18 cellular contexts compared by ENCODE assay signal in the genomic region with DNA sequence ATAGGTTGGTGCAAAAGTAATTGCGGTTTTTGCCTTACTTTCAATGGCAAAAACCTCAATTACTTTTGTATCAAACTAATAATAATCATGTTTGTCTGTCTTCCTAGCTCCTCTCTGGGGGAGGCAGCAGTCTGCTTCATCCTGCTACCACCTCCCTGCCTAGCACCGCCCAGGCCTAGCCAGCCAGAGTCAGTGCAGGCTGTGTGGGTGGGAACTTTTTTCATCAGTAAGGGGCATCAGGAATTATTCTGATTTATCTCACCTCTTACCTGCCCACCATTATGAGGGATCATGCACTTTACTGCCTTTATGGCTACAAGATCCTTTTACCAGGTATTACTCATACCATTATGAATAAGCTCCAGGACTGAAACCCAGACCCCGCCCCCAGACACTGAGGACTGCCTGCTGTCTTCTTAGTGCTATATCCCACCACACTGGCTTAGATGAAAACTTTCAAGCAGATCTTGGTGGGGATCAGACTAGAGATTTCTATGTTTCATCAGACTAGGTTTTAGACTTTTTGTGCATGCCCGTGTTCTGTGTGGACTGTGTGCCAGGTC.
A peak's percentile ranks its signal among the peaks of the same experiment; 100 is the strongest.
DNase-seq lines count a peak whose midpoint lies in the region; ATAC-seq, FAIRE-seq and TF ChIP-seq lines count a peak whose summit lies in the region.
"Had no signal": no experiment of that assay in that cellular context is flagged by ENCODE, and none has a peak within 500 bp of the region (broad histone marks: within the 10 kb centered on the region; RNA-seq: fewer than 3 reads in every experiment).

No MANE protein-coding gene starts in this region.

- H4K91ac ChIP-seq in trophoblast cell (ENCODE audit: low read depth, low read length): peak overlapping the region; percentile 55

- H3K4ac ChIP-seq in trophoblast cell (ENCODE audit: low read depth, low read length): no peak overlapping the region

- peaks cover 3% of the 10 kb centered on the region for H3K79me2 ChIP-seq in trophoblast cell (ENCODE audit: control insufficient read depth, insufficient read depth, low read length, poor library complexity)

- no peak overlapping the region for H3K9ac ChIP-seq in trophoblast cell (ENCODE audit: low read length)

- no peak for ATAC-seq in GM19035 (IDR thresholded peaks at IDR 0.05; ENCODE audit: unreplicated experiment)

- no peak overlapping the region for H4K12ac ChIP-seq in trophoblast cell (ENCODE audit: low read depth, low read length)

- H3K18ac ChIP-seq in trophoblast cell (ENCODE audit: low read length): peak overlapping the region; percentile 74

- no peak for FAIRE-seq in bronchial epithelial cell (lab: Jason Lieb, UNC)
- FAIRE-seq: frontal cortex had no signal

- no peak overlapping the region for H3K14ac ChIP-seq in trophoblast cell (ENCODE audit: low read length)

- DNase-seq in EL (peak; percentile 18), HT-29 (ENCODE audit: low spot score) (peak; percentile 7), bronchial epithelial cell (ENCODE audit: low read depth) (peak; percentile 67), trophoblast cell (no peak), dedifferentiated amniotic fluid mesenchymal stem cell (ENCODE audit: extremely low spot score) (no peak)
- DNase-seq in activated effector memory CD4-positive, alpha-beta T cell treated with Interleukin-2 at 50 U/mL for 16 hours: no peak
- DNase-seq: CD4-positive, CD25-positive, alpha-beta regulatory T cell; central memory CD4-positive, alpha-beta T cell; immature natural killer cell; NCI-H187 treated with DMSO at 0.1 percent for 48 hours; NCI-H526 treated with DMSO at 0.1 percent for 48 hours; stimulated activated naive CD4-positive, alpha-beta T cell treated with Interleukin-2 at 50 U/mL for 16 hours; WERI-Rb-1 had no signal

- H2BK120ac ChIP-seq in trophoblast cell (ENCODE audit: insufficient read depth, low read length, poor library complexity): no peak overlapping the region

- H3K9me3 ChIP-seq in trophoblast cell (ENCODE audit: insufficient read depth, low read depth, low read length): no peaks in the 10 kb centered on the region
- H3K9me3 ChIP-seq: neutrophil, Peyer's patch had no signal

- peak overlapping the region; percentile 76 for H2BK5ac ChIP-seq in trophoblast cell (ENCODE audit: low read depth, low read length, poor library complexity)

- WGBS in trophoblast cell (ENCODE audit: extremely low coverage, insufficient coverage, insufficient read length): no CpG with 5 or more reads among the region's 4 CpGs

- H4K8ac ChIP-seq in trophoblast cell (ENCODE audit: low read depth, low read length): peak overlapping the region; percentile 30

- no peak for TF ChIP-seq CTCF in bronchial epithelial cell (IDR thresholded peaks at IDR 0.05; ENCODE audit: insufficient read depth, low read length, severe bottlenecking)

- H3K79me1 ChIP-seq in trophoblast cell (ENCODE audit: low read length): peaks cover 2% of the 10 kb centered on the region

- H3K27ac ChIP-seq in trophoblast cell (ENCODE audit: low read depth, low read length): no peak overlapping the region
- H3K27ac ChIP-seq: HL-60, neutrophil, Peyer's patch, WERI-Rb-1 had no signal

- no peaks in the 10 kb centered on the region for H3K36me3 ChIP-seq in bronchial epithelial cell (ENCODE audit: control insufficient read depth, insufficient read depth, low read length)
- H3K36me3 ChIP-seq in trophoblast cell (ENCODE audit: control insufficient read depth in 1 of 2, insufficient read depth in 2 of 2, low read length in 2 of 2): peaks cover 2 to 5% of the 10 kb centered on the region in 2 experiments
- H3K36me3 ChIP-seq: neutrophil, Peyer's patch, WERI-Rb-1 had no signal

- no peak overlapping the region for H3K4me3 ChIP-seq in bronchial epithelial cell (ENCODE audit: low read depth, low read length)
- no peak overlapping the region for H3K4me3 ChIP-seq in trophoblast cell (ENCODE audit: low read depth, low read length)
- H3K4me3 ChIP-seq: Peyer's patch had no signal

- H2AFZ ChIP-seq in trophoblast cell (ENCODE audit: insufficient read depth, low read length, poor library complexity): no peak overlapping the region

- H3K4me1 ChIP-seq in trophoblast cell (ENCODE audit: control insufficient read depth in 1 of 2, insufficient read depth in 2 of 2, low read length in 2 of 2): peaks cover 10 to 12% of the 10 kb centered on the region in 2 experiments

- no peak overlapping the region for H2AK5ac ChIP-seq in trophoblast cell (ENCODE audit: low read length)

- no peak overlapping the region for H3K23ac ChIP-seq in trophoblast cell (ENCODE audit: low read length)

- no peak overlapping the region for H3K4me2 ChIP-seq in trophoblast cell (ENCODE audit: low read length)

- no peak overlapping the region for H2BK12ac ChIP-seq in trophoblast cell (ENCODE audit: low read length)

- H3K27me3 ChIP-seq in bronchial epithelial cell (ENCODE audit: control insufficient read depth, insufficient read depth, low read length): no peaks in the 10 kb centered on the region
- no peaks in the 10 kb centered on the region for H3K27me3 ChIP-seq in trophoblast cell (ENCODE audit: insufficient read depth, low read length)
- H3K27me3 ChIP-seq: neutrophil, Peyer's patch had no signal

Comparison
In these comparisons a context has a peak if more than half of its experiments do, and no peak if none do; other contexts are left out.
1. DNase-seq: peak in EL (single experiment), HT-29 (single experiment) and bronchial epithelial cell (single experiment); none in trophoblast cell (0 of 2), activated effector memory CD4-positive, alpha-beta T cell treated with Interleukin-2 at 50 U/mL for 16 hours (single experiment) and dedifferentiated amniotic fluid mesenchymal stem cell (single experiment).